Comparison of ENCODE assay signal across 25 cellular contexts in the genomic region with DNA sequence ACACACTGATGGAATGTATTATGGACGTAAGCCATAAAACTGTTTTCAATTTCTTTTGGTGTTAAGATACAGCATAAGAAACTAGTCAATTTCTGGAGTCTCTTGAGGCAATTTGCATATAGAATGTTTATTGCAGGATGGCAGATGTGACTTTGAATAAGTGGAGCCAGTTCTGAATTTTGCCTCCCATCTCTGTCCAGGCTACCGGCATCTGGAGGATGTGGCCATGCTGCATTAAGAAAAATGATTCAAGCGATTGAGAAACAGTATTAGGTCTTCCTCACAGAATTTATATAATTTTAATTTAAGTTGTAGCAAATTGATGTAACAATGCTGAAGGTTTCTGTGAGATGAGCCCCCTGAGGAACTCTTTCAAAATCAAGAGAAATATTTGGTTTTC.
DNase-seq lines count a peak whose midpoint lies in the region; ATAC-seq and TF ChIP-seq lines count a peak whose summit lies in the region.
"Had no signal": no experiment of that assay in that cellular context is flagged by ENCODE, and none has a peak within 500 bp of the region (broad histone marks: within the 10 kb centered on the region; RNA-seq: fewer than 3 reads in every experiment).

No MANE protein-coding gene starts in this region.

- peaks cover 47% of the 10 kb centered on the region for H3K4me1 Mint-ChIP-seq in HFFc6 (ENCODE audit: low read depth)
- H3K4me1 Mint-ChIP-seq in CD8-positive, alpha-beta T cell (ENCODE audit: low read depth): peaks cover 2% of the 10 kb centered on the region
- no peaks in the 10 kb centered on the region for H3K4me1 Mint-ChIP-seq in stimulated activated naive CD8-positive, alpha-beta T cell treated with anti-CD3 and anti-CD28 coated beads, Interleukin-15, amount 100 ng/mL, for 72 hours
- H3K4me1 Mint-ChIP-seq: CD14-positive monocyte had no signal

- peaks cover 7% of the 10 kb centered on the region; the same call in 1 of the 2 replicates for H3K9me3 Mint-ChIP-seq in HFFc6
- H3K9me3 Mint-ChIP-seq in CD8-positive, alpha-beta T cell: peaks cover 4% of the 10 kb centered on the region
- peaks cover 16 to 29% of the 10 kb centered on the region in 2 donors for H3K9me3 Mint-ChIP-seq in stimulated activated naive CD8-positive, alpha-beta T cell treated with anti-CD3 and anti-CD28 coated beads, Interleukin-15, amount 100 ng/mL, for 72 hours

- peak overlapping the region; percentile 54 for H3K4me2 ChIP-seq in OCI-LY7 (ENCODE audit: low read length)

- H3K9me3 ChIP-seq in OCI-LY7 (ENCODE audit: low read length): peaks cover 19% of the 10 kb centered on the region
- no peaks in the 10 kb centered on the region for H3K9me3 ChIP-seq in CD8-positive, alpha-beta T cell (ENCODE audit: low read length)
- H3K9me3 ChIP-seq: BE2C, SJCRH30 had no signal

- BruUV-seq in OCI-LY7 (replicated peaks; lab: Mats Ljungman, UMichigan): no TSS peak

- no peak for TF ChIP-seq CTCF in HFFc6 (IDR thresholded peaks at IDR 0.05)
- no peak for TF ChIP-seq CTCF in OCI-LY7 (conservative IDR thresholded peaks at IDR 0.05; ENCODE audit: low read length)
- TF ChIP-seq CTCF in fibroblast of mammary gland (conservative IDR thresholded peaks at IDR 0.05; ENCODE audit: control insufficient read depth, insufficient read depth, low read depth, low read length): no peak
- no peak for TF ChIP-seq CTCF in CD8-positive, alpha-beta T cell (IDR thresholded peaks at IDR 0.05)
- TF ChIP-seq CTCF in GM13977 (IDR thresholded peaks at IDR 0.05; ENCODE audit: extremely low read depth, insufficient read depth, missing control alignments): no peak

- peak overlapping the region; percentile 93 for H2AFZ ChIP-seq in OCI-LY7 (ENCODE audit: low read length)

- H4K20me1 ChIP-seq in OCI-LY7 (ENCODE audit: insufficient read depth, low read length): no peaks in the 10 kb centered on the region

- in situ Hi-C loops in GM13977 (cut with MboI; ENCODE audit: low pct_unique_long_range_greater_than_20kb, low sequenced_read_pairs, unreplicated experiment): no loop called here

- no peak overlapping the region for H3K27ac Mint-ChIP-seq in HFFc6
- H3K27ac Mint-ChIP-seq in CD8-positive, alpha-beta T cell: no peak overlapping the region
- H3K27ac Mint-ChIP-seq in stimulated activated naive CD8-positive, alpha-beta T cell treated with anti-CD3 and anti-CD28 coated beads, Interleukin-15, amount 100 ng/mL, for 72 hours: no peak overlapping the region
- H3K27ac Mint-ChIP-seq: T-cell had no signal

- intact Hi-C loops in OCI-LY7 (cut with micrococcal nuclease; ENCODE audit: unreplicated experiment): no loop called here
- intact Hi-C loops in CD8-positive, alpha-beta T cell (cut with DNase I, micrococcal nuclease): no loop called here

- peak overlapping the region; percentile 85; the same call in 1 of the 2 replicates for H3K4me3 Mint-ChIP-seq in HFFc6
- H3K4me3 Mint-ChIP-seq in CD8-positive, alpha-beta T cell: no peak overlapping the region
- no peak overlapping the region for H3K4me3 Mint-ChIP-seq in stimulated activated naive CD8-positive, alpha-beta T cell treated with anti-CD3 and anti-CD28 coated beads, Interleukin-15, amount 100 ng/mL, for 72 hours
- H3K4me3 Mint-ChIP-seq: CD14-positive monocyte, H9, T-cell had no signal

- CTCF ChIA-PET in OCI-LY7 (lab: Charles Lee; ENCODE audit: unreplicated experiment): no interaction called here
- CTCF ChIA-PET in CD8-positive, alpha-beta T cell (lab: Charles Lee): interaction anchor here (1.2 kb wide), 1 partner anchor 14 kb away, joined by 3 read pairs; no protein-coding TSS in a partner anchor

- no peaks in the 10 kb centered on the region for H3K27me3 ChIP-seq in CD8-positive, alpha-beta T cell (ENCODE audit: insufficient read depth, low read length)
- H3K27me3 ChIP-seq: BE2C, SJCRH30 had no signal

- ATAC-seq in CD8-positive, alpha-beta T cell: no peak
- no peak for ATAC-seq in stimulated activated naive CD8-positive, alpha-beta T cell treated with anti-CD3 and anti-CD28 coated beads, Interleukin-15, amount 100 ng/mL, for 72 hours
- ATAC-seq: PC-3, Right ventricle myocardium inferior, T-cell had no signal

- H3K36me3 ChIP-seq in OCI-LY7 (ENCODE audit: insufficient read depth, low read length): no peaks in the 10 kb centered on the region; the same call in 1 of the 2 replicates
- no peaks in the 10 kb centered on the region for H3K36me3 ChIP-seq in CD8-positive, alpha-beta T cell (ENCODE audit: insufficient read depth, low read length)
- H3K36me3 ChIP-seq: BE2C, SJCRH30 had no signal

- DNase-seq in HFFc6 (no peak), OCI-LY7 (ENCODE audit: low spot score) (peak; percentile 52), fibroblast of mammary gland (ENCODE audit: low read depth) (peak; percentile 39), skeletal muscle cell (ENCODE audit: low read depth) (peak; percentile 19), GM13977 (ENCODE audit: low spot score) (no peak), 8988T (no peak)
- DNase-seq in CD8-positive, alpha-beta T cell: no peak
- DNase-seq in stimulated activated naive CD8-positive, alpha-beta T cell treated with anti-CD3 and anti-CD28 coated beads, Interleukin-15, amount 100 ng/mL, for 72 hours: no peak
- DNase-seq: BE2C, Calu3, H9, NCI-H1092 treated with DMSO at 0.1 percent for 48 hours, NCI-H1436, NCI-H187, NCI-H2081 treated with DMSO at 0.1 percent for 48 hours, NCI-H2171, NCI-H226, NCI-H510A treated with DMSO at 0.1 percent for 48 hours, NCI-H774, PC-3, SJCRH30, T-cell had no signal

- POLR2A ChIA-PET in OCI-LY7 (lab: Charles Lee): interaction anchor here (0.7 to 1.5 kb wide), 4 partner anchors 16 to 482 kb away, joined by 3 to 5 read pairs (median 4); no protein-coding TSS in a partner anchor
- POLR2A ChIA-PET in CD8-positive, alpha-beta T cell (lab: Charles Lee): interaction anchor here (1.6 kb wide), 1 partner anchor 15 kb away, joined by 4 read pairs; no protein-coding TSS in a partner anchor

- H3K79me2 ChIP-seq in OCI-LY7 (ENCODE audit: insufficient read depth, low read depth, low read length): no peaks in the 10 kb centered on the region

- peaks cover 1% of the 10 kb centered on the region; the same call in 1 of the 2 replicates for H3K27me3 Mint-ChIP-seq in HFFc6 (ENCODE audit: insufficient read depth)
- no peaks in the 10 kb centered on the region for H3K27me3 Mint-ChIP-seq in CD8-positive, alpha-beta T cell (ENCODE audit: low read depth)
- H3K27me3 Mint-ChIP-seq in stimulated activated naive CD8-positive, alpha-beta T cell treated with anti-CD3 and anti-CD28 coated beads, Interleukin-15, amount 100 ng/mL, for 72 hours: no peaks in the 10 kb centered on the region
- H3K27me3 Mint-ChIP-seq: T-cell had no signal

- H3K4me3 ChIP-seq in OCI-LY7 (ENCODE audit: low read depth, low read length, poor library complexity, severe bottlenecking) (peak overlapping the region; percentile 13), fibroblast of mammary gland (ENCODE audit: control insufficient read depth, low read depth, low read length) (no peak overlapping the region), skeletal muscle cell (ENCODE audit: low read depth, low read length) (no peak overlapping the region)
- H3K4me3 ChIP-seq in CD8-positive, alpha-beta T cell (ENCODE audit: low read depth, low read length): no peak overlapping the region
- H3K4me3 ChIP-seq: SJCRH30 had no signal

- H3K9me2 ChIP-seq in OCI-LY7 (ENCODE audit: insufficient read depth, low read length): no peaks in the 10 kb centered on the region

- peak overlapping the region; percentile 27 for H3K27ac ChIP-seq in OCI-LY7 (ENCODE audit: low read depth, low read length, poor library complexity, severe bottlenecking)
- no peak overlapping the region for H3K27ac ChIP-seq in CD8-positive, alpha-beta T cell (ENCODE audit: low read depth, low read length)
- H3K27ac ChIP-seq: HL-60, SJCRH30 had no signal

- peaks cover 33% of the 10 kb centered on the region for H3K4me1 ChIP-seq in OCI-LY7 (ENCODE audit: insufficient read depth, low read length, poor library complexity, severe bottlenecking)
- H3K4me1 ChIP-seq in CD8-positive, alpha-beta T cell (ENCODE audit: insufficient read depth, low read length): no peaks in the 10 kb centered on the region
- H3K4me1 ChIP-seq: BE2C, SJCRH30 had no signal

- no peaks in the 10 kb centered on the region for H3K36me3 Mint-ChIP-seq in HFFc6 (ENCODE audit: low read depth)
- H3K36me3 Mint-ChIP-seq in CD8-positive, alpha-beta T cell: no peaks in the 10 kb centered on the region
- H3K36me3 Mint-ChIP-seq: CD14-positive monocyte, T-cell had no signal

Comparison
In these comparisons a context has a peak if more than half of its experiments do, and no peak if none do; other contexts are left out.
1. DNase-seq: peak in OCI-LY7 (single experiment), fibroblast of mammary gland (single experiment) and skeletal muscle cell (single experiment); none in HFFc6 (single experiment), CD8-positive, alpha-beta T cell (0 of 7), stimulated activated naive CD8-positive, alpha-beta T cell treated with anti-CD3 and anti-CD28 coated beads, Interleukin-15, amount 100 ng/mL, for 72 hours (0 of 2), GM13977 (single experiment) and 8988T (single experiment).